21 cellular contexts compared by ENCODE assay signal in the genomic region with DNA sequence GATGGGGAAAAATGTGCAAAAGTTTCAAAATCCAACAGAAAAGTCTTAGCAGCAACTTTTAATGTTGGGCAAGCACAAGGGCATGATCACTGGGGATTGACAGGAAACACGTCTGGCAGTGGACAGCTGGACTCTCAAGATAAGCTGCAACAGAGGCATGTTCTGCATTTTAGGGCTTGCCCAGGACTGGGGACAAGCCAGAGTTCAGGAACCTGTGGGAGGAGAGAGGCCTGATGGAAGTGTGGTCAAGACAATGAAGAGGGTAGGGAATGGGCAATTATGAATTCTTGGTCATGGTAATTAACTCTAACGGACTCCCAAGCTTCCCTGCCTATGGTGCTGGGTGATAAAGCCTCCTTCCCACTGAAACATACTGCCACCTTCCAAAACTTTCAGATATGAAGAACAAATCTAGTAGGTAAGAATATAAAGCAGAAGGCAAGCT. TPM values are rescaled to one million over a fixed set of nuclear protein-coding genes. Genes with fewer than 3 reads are reported as not detected.
DNase-seq lines count a peak whose midpoint lies in the region; ATAC-seq, FAIRE-seq and TF ChIP-seq lines count a peak whose summit lies in the region.
"Had no signal": no experiment of that assay in that cellular context is flagged by ENCODE, and none has a peak within 500 bp of the region (broad histone marks: within the 10 kb centered on the region; RNA-seq: fewer than 3 reads in every experiment).

No MANE protein-coding gene starts in this region.

- no peaks in the 10 kb centered on the region for H3K4me1 ChIP-seq in keratinocyte (ENCODE audit: control insufficient read depth, extremely low read depth, insufficient read depth, low read length)
- H3K4me1 ChIP-seq: vagina had no signal

- peaks cover 2% of the 10 kb centered on the region for H4K20me1 ChIP-seq in keratinocyte (ENCODE audit: control insufficient read depth, extremely low read depth, insufficient read depth, low read length)

- no peak overlapping the region for H2AFZ ChIP-seq in keratinocyte (ENCODE audit: control insufficient read depth, low read length)

- no peaks in the 10 kb centered on the region for H3K79me2 ChIP-seq in keratinocyte (ENCODE audit: control insufficient read depth, insufficient read depth, low read length)

- no peak for ATAC-seq in GM18873 (IDR thresholded peaks at IDR 0.05; ENCODE audit: low FRiP score, unreplicated experiment)

- H3K9me3 ChIP-seq in keratinocyte (ENCODE audit: control insufficient read depth, low read depth, low read length), result no peaks in the 10 kb centered on the region
- H3K9me3 ChIP-seq: pancreas, vagina had no signal

- no peak for TF ChIP-seq CTCF in keratinocyte (optimal IDR thresholded peaks at IDR 0.05 in 1 of 3, IDR thresholded peaks at IDR 0.05 in 1 of 3, conservative IDR thresholded peaks at IDR 0.05 in 1 of 3; ENCODE audit: extremely low read depth in 1 of 3, insufficient read depth in 2 of 3, low read length in 3 of 3)

- H3K36me3 ChIP-seq in keratinocyte (ENCODE audit: control insufficient read depth in 2 of 2, extremely low read depth in 1 of 2, insufficient read depth in 2 of 2, low read length in 2 of 2), result peaks cover 46 to 50% of the 10 kb centered on the region in 2 experiments
- H3K36me3 ChIP-seq: pancreas, vagina, WERI-Rb-1 had no signal

- peak; percentile 5 for FAIRE-seq in keratinocyte (lab: Jason Lieb, UNC)
- FAIRE-seq: pancreas had no signal

- no peak overlapping the region for H3K27ac ChIP-seq in keratinocyte (ENCODE audit: control insufficient read depth, insufficient read depth, low read length)
- H3K27ac ChIP-seq: pancreas, vagina, WERI-Rb-1 had no signal

- H3K27me3 ChIP-seq in keratinocyte (ENCODE audit: control insufficient read depth, extremely low read depth, insufficient read depth, low read length), result no peaks in the 10 kb centered on the region
- H3K27me3 ChIP-seq: pancreas, vagina had no signal

- peaks cover 2% of the 10 kb centered on the region for H3K9me1 ChIP-seq in keratinocyte (ENCODE audit: control insufficient read depth, extremely low read depth, insufficient read depth, low read length)

- H3K4me3 ChIP-seq in keratinocyte (ENCODE audit: control insufficient read depth in 2 of 3, extremely low read depth in 1 of 3, insufficient read depth in 2 of 3, low read depth in 1 of 3, low read length in 3 of 3), result no peak overlapping the region
- H3K4me3 ChIP-seq: pancreas, vagina had no signal

- no peak overlapping the region for H3K4me2 ChIP-seq in keratinocyte (ENCODE audit: control insufficient read depth, extremely low read depth, insufficient read depth, low read depth, low read length)

- no peak overlapping the region for H3K9ac ChIP-seq in keratinocyte (ENCODE audit: control insufficient read depth, extremely low read depth, insufficient read depth, low read length)

- dilution Hi-C loops in keratinocyte (cut with MboI; ENCODE audit: extremely low pct_ligation_motif_present, low sequenced_read_pairs), result loop anchor here (25.0 kb wide), 1 partner anchor 262 kb away; no protein-coding TSS in a partner anchor

- DNase-seq in GF-D8 (lab: John Stamatoyannopoulos, UW) (peak; percentile 92), OCI-M2 (lab: John Stamatoyannopoulos, UW; ENCODE audit: unreplicated experiment) (peak; percentile 84), dermis microvascular lymphatic vessel endothelial cell (ENCODE audit: low read depth in 2 of 2) (peak; percentile 40 to 66), keratinocyte (ENCODE audit: low read depth, low spot score) (no peak), amniotic stem cell (lab: John Stamatoyannopoulos, UW) (no peak), foreskin melanocyte (no peak), kidney tubule cell (ENCODE audit: low spot score) (no peak)
- DNase-seq: activated CD4-positive, alpha-beta T cell treated with anti-CD3 and anti-CD28 coated beads, Interleukin-2, amount 50 U/mL, for 4 hours; activated CD8-positive, alpha-beta memory T cell treated with anti-CD3 and anti-CD28 coated beads, Interleukin-2, amount 50 U/mL, for 48 hours; C1 segment of cervical spinal cord; effector memory CD4-positive, alpha-beta T cell; GOT3; midbrain; NCI-H1436 treated with DMSO at 0.1 percent for 48 hours; NCI-H510A treated with DMSO at 0.1 percent for 48 hours; pancreas; RPMI8226; substantia nigra; WERI-Rb-1 had no signal

RNA-seq across cellular contexts. Expression of a gene that starts 48.4 kb away (rescaled TPM):
- total RNA-seq in dermis microvascular lymphatic vessel endothelial cell, result 16.2 and 36.1 TPM in 2 replicates
- polyA plus RNA-seq in keratinocyte, result 380 to 463 TPM (median 425 TPM) in 3 replicates
- 679 TPM for polyA plus RNA-seq in keratinocyte (2011; ENCODE audit: low read depth)
- 369 and 514 TPM in 2 replicates for polyA plus RNA-seq in keratinocyte (2011; cell fraction: cytosol; rRNA removed)
- 557 and 580 TPM in 2 replicates for polyA plus RNA-seq in keratinocyte (2011; cell fraction: nucleus; rRNA removed)
- 338 and 353 TPM in 2 replicates for polyA plus RNA-seq in keratinocyte (2012; ENCODE audit: low replicate concordance)
- 216 to 447 TPM (median 401 TPM) in 3 replicates for polyA minus RNA-seq in keratinocyte
- 357 TPM for polyA minus RNA-seq in keratinocyte (2011; cell fraction: cytosol; rRNA and poly(A)+ RNA removed)
- polyA minus RNA-seq in keratinocyte (2011; cell fraction: nucleus; rRNA and poly(A)+ RNA removed), result 169 and 263 TPM in 2 replicates

Comparison
In these comparisons a context has a peak if more than half of its experiments do, and no peak if none do; other contexts are left out.
1. DNase-seq: peak in GF-D8 (single experiment), OCI-M2 (single experiment) and dermis microvascular lymphatic vessel endothelial cell (2 of 2); none in keratinocyte (single experiment), amniotic stem cell (single experiment), foreskin melanocyte (single experiment) and kidney tubule cell (single experiment).